In genomic region chr10:97713351-97713827, GRCh38 we compare ENCODE assay signal across 1 cellular context.
TF ChIP-seq lines count a peak whose summit lies in the region.

MARVELD1 (plus strand) TSS chr10:97713730; CDS start chr10:97713877, 147 bp downstream.

TF ChIP-seq in Ishikawa, 13 proteins besides CTCF, POLR2A, EP300 and RAD21 (continued from another document):
- TF ChIP-seq REST (IDR thresholded peaks at IDR 0.05; ENCODE audit: low read depth) = no peak
